Comparison of ENCODE assay signal across 10 cellular contexts in genomic region chr15:45645026-45645980, GRCh38. TPM values are rescaled to one million over a fixed set of nuclear protein-coding genes. Genes with fewer than 3 reads are reported as not detected.
DNase-seq lines count a peak whose midpoint lies in the region; TF ChIP-seq lines count a peak whose summit lies in the region.
"Had no signal": no experiment of that assay in that cellular context is flagged by ENCODE, and none has a peak within 500 bp of the region (broad histone marks: within the 10 kb centered on the region; RNA-seq: fewer than 3 reads in every experiment).

No MANE protein-coding gene starts in this region.

- H3K9me3 Mint-ChIP-seq in activated T-cell treated with anti-CD3 and anti-CD28 coated beads, Interleukin-2, amount 50 U/mL, for 24 hours, result peaks cover 1% of the 10 kb centered on the region
- peaks cover 2% of the 10 kb centered on the region for H3K9me3 Mint-ChIP-seq in activated CD4-positive, alpha-beta memory T cell treated with anti-CD3 and anti-CD28 coated beads for 36 hours

- H3K27me3 Mint-ChIP-seq in activated T-cell treated with anti-CD3 and anti-CD28 coated beads, Interleukin-2, amount 50 U/mL, for 24 hours, result no peaks in the 10 kb centered on the region
- no peaks in the 10 kb centered on the region for H3K27me3 Mint-ChIP-seq in activated CD4-positive, alpha-beta memory T cell treated with anti-CD3 and anti-CD28 coated beads for 36 hours

- CTCF ChIA-PET in activated CD4-positive, alpha-beta memory T cell treated with anti-CD3 and anti-CD28 coated beads for 36 hours (lab: Charles Lee), result interaction anchor here (1.0 to 2.3 kb wide), 4 partner anchors 8 to 60 kb away, joined by 3 to 11 read pairs (median 8); partner anchors contain the start of gene SQOR

- DNase-seq in activated T-cell treated with anti-CD3 and anti-CD28 coated beads, Interleukin-2, amount 50 U/mL, for 24 hours, result no peak
- DNase-seq in activated T-cell treated with anti-CD3 and anti-CD28 coated beads for 4 hours, result no peak
- DNase-seq in activated CD4-positive, alpha-beta memory T cell treated with anti-CD3 and anti-CD28 coated beads for 36 hours, result peak; percentile 75
- DNase-seq in hepatic stellate cell (ENCODE audit: low spot score), result peak; percentile 70
- no peak for DNase-seq in stomach
- DNase-seq in hippocampal formation (lab: John Stamatoyannopoulos, UW), result no peak
- no peak for DNase-seq in erythroblast (lab: John Stamatoyannopoulos, UW)
- no peak for DNase-seq in iPS-NIHi11 (ENCODE audit: low spot score)
- DNase-seq: effector CD4-positive, alpha-beta T cell had no signal

- WGBS in stomach, 5 donors, result 54 to 68% (median 63%) methylated on average over 9 of the region's 9 CpGs

- intact Hi-C loops in activated CD4-positive, alpha-beta memory T cell treated with anti-CD3 and anti-CD28 coated beads for 36 hours (cut with micrococcal nuclease), result loop anchor here (1.0 kb wide), 2 partner anchors 8 to 447 kb away; no protein-coding TSS in a partner anchor
- intact Hi-C loops in stomach (cut with DNase I; ENCODE audit: low total_unique reads), result no loop called here

- TF ChIP-seq EP300 in stomach (IDR thresholded peaks at IDR 0.05), result no peak

- no peaks in the 10 kb centered on the region for H3K36me3 ChIP-seq in stomach
- H3K36me3 ChIP-seq: BLaER1 had no signal

- H3K4me3 ChIP-seq in stomach, result no peak overlapping the region
- H3K4me3 ChIP-seq: BLaER1 had no signal

- TF ChIP-seq POLR2A in stomach (IDR thresholded peaks at IDR 0.05) (no peak), erythroblast (IDR thresholded peaks at IDR 0.05; ENCODE audit: low read length) (no peak)

- H3K27ac Mint-ChIP-seq in activated T-cell treated with anti-CD3 and anti-CD28 coated beads, Interleukin-2, amount 50 U/mL, for 24 hours, result peak overlapping the region; percentile 85
- peak overlapping the region; percentile 90 for H3K27ac Mint-ChIP-seq in activated CD4-positive, alpha-beta memory T cell treated with anti-CD3 and anti-CD28 coated beads for 36 hours

- peaks cover 20% of the 10 kb centered on the region for H3K36me3 Mint-ChIP-seq in activated T-cell treated with anti-CD3 and anti-CD28 coated beads, Interleukin-2, amount 50 U/mL, for 24 hours (ENCODE audit: low read depth)
- H3K36me3 Mint-ChIP-seq in activated CD4-positive, alpha-beta memory T cell treated with anti-CD3 and anti-CD28 coated beads for 36 hours, result peaks cover 31% of the 10 kb centered on the region

- POLR2A ChIA-PET in activated CD4-positive, alpha-beta memory T cell treated with anti-CD3 and anti-CD28 coated beads for 36 hours (lab: Charles Lee), result interaction anchor here (3.2 to 4.4 kb wide), 2 partner anchors 10 to 58 kb away, joined by 14 to 55 read pairs; partner anchors contain the start of genes BLOC1S6 and SQOR

- no peaks in the 10 kb centered on the region for H3K9me3 ChIP-seq in stomach

- H3K27me3 ChIP-seq in stomach, result no peaks in the 10 kb centered on the region
- H3K27me3 ChIP-seq: BLaER1 had no signal

- peaks cover 74 to 100% (median 94%) of the 10 kb centered on the region in 4 donors for H3K4me1 ChIP-seq in stomach
- H3K4me1 ChIP-seq: BLaER1 had no signal

- H3K4me3 Mint-ChIP-seq in activated T-cell treated with anti-CD3 and anti-CD28 coated beads, Interleukin-2, amount 50 U/mL, for 24 hours, result peak overlapping the region; percentile 9
- H3K4me3 Mint-ChIP-seq in activated CD4-positive, alpha-beta memory T cell treated with anti-CD3 and anti-CD28 coated beads for 36 hours, result peak overlapping the region; percentile 64

- H3K4me1 Mint-ChIP-seq in activated T-cell treated with anti-CD3 and anti-CD28 coated beads, Interleukin-2, amount 50 U/mL, for 24 hours (ENCODE audit: low read depth), result peaks cover 81% of the 10 kb centered on the region
- H3K4me1 Mint-ChIP-seq in activated CD4-positive, alpha-beta memory T cell treated with anti-CD3 and anti-CD28 coated beads for 36 hours (ENCODE audit: low read depth), result peaks cover 85% of the 10 kb centered on the region

- TF ChIP-seq CTCF in stomach (IDR thresholded peaks at IDR 0.05), result no peak

- H3K27ac ChIP-seq in stomach, result peak overlapping the region; percentile 53 to 95 (median 70)
- H3K27ac ChIP-seq: BLaER1 had no signal

RNA-seq across cellular contexts. Expression of gene SQOR, which starts 10.5 kb away (rescaled TPM):
- 100 to 1,000 TPM; 181 to 194 TPM for total RNA-seq in activated CD4-positive, alpha-beta memory T cell treated with anti-CD3 and anti-CD28 coated beads for 36 hours
- 10 to 100 TPM; 49.6 to 70.6 (median 62.5) TPM for total RNA-seq in stomach
- 100 to 1,000 TPM in 1 of 3 donors, 10 to 100 TPM in 2; 58.1 to 128 (median 63.1) TPM for polyA plus RNA-seq in stomach

RNA-seq across cellular contexts. Expression of gene BLOC1S6, which starts 58.1 kb away (rescaled TPM):
- total RNA-seq in activated CD4-positive, alpha-beta memory T cell treated with anti-CD3 and anti-CD28 coated beads for 36 hours, result 10 to 100 TPM; 48.5 to 49.4 TPM
- 10 to 100 TPM in 4 of 5 donors, 1 to 10 TPM in 1; 7.6 to 74.5 (median 25.4) TPM for total RNA-seq in stomach
- polyA plus RNA-seq in stomach, result 10 to 100 TPM; 12.5 to 36.8 (median 31.9) TPM

Comparison
In these comparisons a context has a peak if more than half of its experiments do, and no peak if none do; other contexts are left out.
1. DNase-seq: peak in activated CD4-positive, alpha-beta memory T cell treated with anti-CD3 and anti-CD28 coated beads for 36 hours (single experiment) and hepatic stellate cell (single experiment); none in activated T-cell treated with anti-CD3 and anti-CD28 coated beads, Interleukin-2, amount 50 U/mL, for 24 hours (single experiment), activated T-cell treated with anti-CD3 and anti-CD28 coated beads for 4 hours (single experiment), stomach (single experiment), hippocampal formation (0 of 2), erythroblast (0 of 2) and iPS-NIHi11 (single experiment).